Comparison of ENCODE assay signal across 23 cellular contexts in genomic region chr6:153949606-153950005, GRCh38.
"Had no signal": no experiment of that assay in that cellular context is flagged by ENCODE, and none has a peak within 500 bp of the region (broad histone marks: within the 10 kb centered on the region; RNA-seq: fewer than 3 reads in every experiment).

No MANE protein-coding gene starts in this region.

- DNase-seq: naive thymus-derived CD8-positive, alpha-beta T cell; nephron progenitor cell; nucleus accumbens; ovary; posterior cingulate gyrus; psoas muscle; right cardiac atrium; right lobe of liver; sigmoid colon; small intestine; stimulated activated CD4-positive, alpha-beta T cell treated with anti-CD3 and anti-CD28 coated beads, Interleukin-15, amount 100 ng/mL, for 24 hours; stimulated activated CD4-positive, alpha-beta T cell treated with anti-CD3 and anti-CD28 coated beads, Interleukin-2, amount 100 ng/mL, for 24 hours; stimulated activated CD4-positive, alpha-beta T cell treated with anti-CD3 and anti-CD28 coated beads, Interleukin-2, amount 100 ng/mL, for 48 hours; stimulated activated CD4-positive, alpha-beta T cell treated with anti-CD3 and anti-CD28 coated beads, Interleukin-4, amount 100 ng/mL, for 24 hours; stimulated activated naive B cell treated with anti-CD40 and anti-IgM and Interleukin-4, amounts not matched to agents 10 μg/mL and 1 μg/mL and 100 μg/mL, for 72 hours; stimulated activated naive CD4-positive, alpha-beta T cell treated with Interleukin-2 at 50 U/mL for 16 hours; stomach; thyroid gland; trophoblast cell; upper lobe of left lung had no signal

- H3K4me3 ChIP-seq: ovary, psoas muscle, right lobe of liver, sigmoid colon, stomach, thoracic aorta, thyroid gland, tibial nerve, upper lobe of left lung, vagina had no signal
